ENCODE assay signal across 1 cellular context in genomic region chr4:121952290-121952689, GRCh38.
TF ChIP-seq lines count a peak whose summit lies in the region.

No MANE protein-coding gene starts in this region.

TF ChIP-seq in IMR-90, 13 proteins besides CTCF, POLR2A, EP300 and RAD21 (continued from another document):
- TF ChIP-seq ELK1 (IDR thresholded peaks at IDR 0.05; ENCODE audit: borderline replicate concordance, low read depth, low read length), result no peak
- no peak for TF ChIP-seq CHD1 (IDR thresholded peaks at IDR 0.05; ENCODE audit: low read depth, low read length)
- no peak for TF ChIP-seq FOS (IDR thresholded peaks at IDR 0.05; ENCODE audit: low read depth, low read length)
